19 cellular contexts compared by ENCODE assay signal in genomic region chr14:102074415-102074964, GRCh38. TPM values are rescaled to one million over a fixed set of nuclear protein-coding genes. Genes with fewer than 3 reads are reported as not detected.
DNase-seq lines count a peak whose midpoint lies in the region; ATAC-seq and TF ChIP-seq lines count a peak whose summit lies in the region.
"Had no signal": no experiment of that assay in that cellular context is flagged by ENCODE, and none has a peak within 500 bp of the region (broad histone marks: within the 10 kb centered on the region; RNA-seq: fewer than 3 reads in every experiment).

No MANE protein-coding gene starts in this region.

- ATAC-seq in CD8-positive, alpha-beta T cell = no peak
- ATAC-seq in gastrocnemius medialis = peak; percentile 41 to 76
- ATAC-seq: Right ventricle myocardium inferior had no signal

- TF ChIP-seq POLR2A in gastrocnemius medialis (IDR thresholded peaks at IDR 0.05) (no peak), tibial nerve (IDR thresholded peaks at IDR 0.05) (no peak)

- H3F3A ChIP-seq in PC-9 (ENCODE audit: insufficient read depth, low read depth) = peaks cover 90% of the 10 kb centered on the region

- no peak overlapping the region for H3K27ac ChIP-seq in CD8-positive, alpha-beta T cell (ENCODE audit: low read depth, low read length)
- H3K27ac ChIP-seq in HEK293 (ENCODE audit: extremely low read depth, low read depth, low read length) (no peak overlapping the region), PC-9 (peak overlapping the region; percentile 3), gastrocnemius medialis (peak overlapping the region in 1 of 4 donors; percentile 28), tibial nerve (no peak overlapping the region)
- H3K27ac ChIP-seq: Peyer's patch had no signal

- H3K4me3 Mint-ChIP-seq in CD8-positive, alpha-beta T cell = no peak overlapping the region
- H3K4me3 Mint-ChIP-seq: CD4-positive, alpha-beta memory T cell; IgD-negative memory B cell had no signal

- peaks cover 17% of the 10 kb centered on the region for H3K36me3 Mint-ChIP-seq in CD8-positive, alpha-beta T cell

- no peaks in the 10 kb centered on the region for H3K9me3 ChIP-seq in CD8-positive, alpha-beta T cell (ENCODE audit: low read length)
- H3K9me3 ChIP-seq in HEK293 (ENCODE audit: control insufficient read depth, insufficient read depth, low read depth, low read length) (no peaks in the 10 kb centered on the region), PC-9 (ENCODE audit: insufficient read depth, low read depth) (no peaks in the 10 kb centered on the region; the same call in 1 of the 2 replicates), gastrocnemius medialis (no peaks in the 10 kb centered on the region), tibial nerve (peaks cover 0 to 7% (median 0%) of the 10 kb centered on the region in 4 donors)
- H3K9me3 ChIP-seq: BE2C, Peyer's patch had no signal

- no peaks in the 10 kb centered on the region for H3K27me3 Mint-ChIP-seq in CD8-positive, alpha-beta T cell (ENCODE audit: low read depth)
- H3K27me3 Mint-ChIP-seq: CD4-positive, alpha-beta memory T cell; IgD-negative memory B cell had no signal

- H3K27ac Mint-ChIP-seq in CD8-positive, alpha-beta T cell = peak overlapping the region; percentile 45
- H3K27ac Mint-ChIP-seq: IgD-negative memory B cell had no signal

- POLR2A ChIA-PET in CD8-positive, alpha-beta T cell (lab: Charles Lee) = interaction anchor here (0.8 kb wide), 1 partner anchor 11 kb away, joined by 3 read pairs; no protein-coding TSS in a partner anchor
- POLR2A ChIA-PET in HEK293 (lab: Yijun Ruan, JAX) (interaction anchor here (1.1 kb wide), 1 partner anchor 12 kb away, joined by 4 read pairs; no protein-coding TSS in a partner anchor), PC-9 (lab: Charles Lee; ENCODE audit: unreplicated experiment) (interaction anchor here (0.6 to 0.9 kb wide), 4 partner anchors 14 to 106 kb away, joined by 3 to 7 read pairs (median 6); no protein-coding TSS in a partner anchor)

- H3K4me1 ChIP-seq in CD8-positive, alpha-beta T cell (ENCODE audit: insufficient read depth, low read length) = no peaks in the 10 kb centered on the region
- no peaks in the 10 kb centered on the region for H3K4me1 ChIP-seq in HEK293 (ENCODE audit: control insufficient read depth, insufficient read depth, low read length)
- peaks cover 34% of the 10 kb centered on the region for H3K4me1 ChIP-seq in PC-9 (replicated peaks; ENCODE audit: insufficient read depth)
- H3K4me1 ChIP-seq in gastrocnemius medialis = peaks cover 0 to 9% of the 10 kb centered on the region in 2 donors
- H3K4me1 ChIP-seq in tibial nerve = peaks cover 0 to 8% (median 3%) of the 10 kb centered on the region in 4 donors
- H3K4me1 ChIP-seq: BE2C, Peyer's patch had no signal

- H4K20me1 ChIP-seq in PC-9 (ENCODE audit: insufficient read depth) = 0 out of 2 replicates have a peak, but pooled peaks cover 5% of the 10 kb centered on the region

- 86 to 88% methylated on average over 4 of the region's 4 CpGs for WGBS in tibial nerve, 2 donors

- no peaks in the 10 kb centered on the region for H3K79me2 ChIP-seq in PC-9 (ENCODE audit: low read depth)

- intact Hi-C loops in CD8-positive, alpha-beta T cell (cut with DNase I, micrococcal nuclease) = no loop called here
- intact Hi-C loops in PC-9 (cut with micrococcal nuclease; ENCODE audit: unreplicated experiment) (no loop called here), gastrocnemius medialis (cut with DNase I; ENCODE audit: low total_unique reads) (no loop called here)

- peaks cover 8% of the 10 kb centered on the region for H3K36me3 ChIP-seq in CD8-positive, alpha-beta T cell (ENCODE audit: insufficient read depth, low read length)
- H3K36me3 ChIP-seq in HEK293 (ENCODE audit: control insufficient read depth in 2 of 2, insufficient read depth in 1 of 2, low read length in 2 of 2) (peaks cover 14 to 15% of the 10 kb centered on the region in 2 experiments; a peak in 2 of 3 replicates), PC-9 (ENCODE audit: low read depth) (peaks cover 12% of the 10 kb centered on the region), gastrocnemius medialis (peaks cover 0 to 17% of the 10 kb centered on the region in 2 donors), tibial nerve (peaks cover 0 to 30% (median 0%) of the 10 kb centered on the region in 3 donors)

- CTCF ChIA-PET in CD8-positive, alpha-beta T cell (lab: Charles Lee) = interaction anchor here (0.6 to 1.3 kb wide), 2 partner anchors 11 to 89 kb away, joined by 4 to 6 read pairs; no protein-coding TSS in a partner anchor
- CTCF ChIA-PET in HEK293 (lab: Yijun Ruan, JAX) (interaction anchor here (0.6 to 1.0 kb wide), 3 partner anchors 22 to 441 kb away, joined by 3 read pairs; no protein-coding TSS in a partner anchor), PC-9 (lab: Charles Lee) (no interaction called here)

- TF ChIP-seq EP300 in tibial nerve (IDR thresholded peaks at IDR 0.05) = no peak

- no peak for DNase-seq in CD8-positive, alpha-beta T cell
- DNase-seq in PC-9 (no peak), gastrocnemius medialis (no peak), NCI-H524 treated with DMSO at 0.1 percent for 48 hours (lab: John Stamatoyannopoulos, UW) (no peak), tibial nerve (ENCODE audit: low spot score in 2 of 2) (no peak)
- no peak for DNase-seq in NK-92 treated with Interleukin-12 subunit alpha and Interleukin-12 subunit beta, amount 100 ng/mL, for 24 hours (lab: John Stamatoyannopoulos, UW)
- DNase-seq: BE2C; CD4-positive, alpha-beta memory T cell; GF-D8; NCI-H1105 treated with DMSO at 0.1 percent for 48 hours; NCI-H187; NCI-H2171; NCI-H510A; NCI-H82; Peyer's patch; T-helper 1 cell had no signal

- no peak overlapping the region for H2AFZ ChIP-seq in PC-9

- no peaks in the 10 kb centered on the region for H3K27me3 ChIP-seq in CD8-positive, alpha-beta T cell (ENCODE audit: insufficient read depth, low read length)
- H3K27me3 ChIP-seq in PC-9 (ENCODE audit: insufficient read depth, low read depth) (no peaks in the 10 kb centered on the region), gastrocnemius medialis (no peaks in the 10 kb centered on the region), tibial nerve (no peaks in the 10 kb centered on the region)
- H3K27me3 ChIP-seq: BE2C, Peyer's patch had no signal

- H3K4me3 ChIP-seq in CD8-positive, alpha-beta T cell (ENCODE audit: low read depth, low read length) = no peak overlapping the region
- H3K4me3 ChIP-seq in HEK293 (ENCODE audit: low read depth, low read length) (no peak overlapping the region), PC-9 (no peak overlapping the region), gastrocnemius medialis (no peak overlapping the region), tibial nerve (no peak overlapping the region)
- H3K4me3 ChIP-seq: Peyer's patch had no signal

- H3K4me1 Mint-ChIP-seq in CD8-positive, alpha-beta T cell (ENCODE audit: low read depth) = peaks cover 10% of the 10 kb centered on the region

- H3K4me2 ChIP-seq in PC-9 = no peak overlapping the region

- BruUV-seq in PC-9 (replicated peaks; lab: Mats Ljungman, UMichigan) = no TSS peak

- H3K9me3 Mint-ChIP-seq in CD8-positive, alpha-beta T cell = no peaks in the 10 kb centered on the region

- no peaks in the 10 kb centered on the region for H3K9me2 ChIP-seq in PC-9 (ENCODE audit: insufficient read depth)

- in situ Hi-C loops in gastrocnemius medialis (cut with MboI; ENCODE audit: low sequenced_read_pairs in 4 of 4) = no loop called here

- no peak for TF ChIP-seq CTCF in CD8-positive, alpha-beta T cell (IDR thresholded peaks at IDR 0.05)
- TF ChIP-seq CTCF in HEK293 (tag by site-specific recombination; IDR thresholded peaks at IDR 0.05) (no peak), PC-9 (conservative IDR thresholded peaks at IDR 0.05) (no peak), gastrocnemius medialis (IDR thresholded peaks at IDR 0.05 in 4 of 5, conservative IDR thresholded peaks at IDR 0.05 in 1 of 5) (no peak), tibial nerve (IDR thresholded peaks at IDR 0.05) (no peak)

TF ChIP-seq in HEK293, 187 proteins besides CTCF, POLR2A, EP300 and RAD21:
- TF ChIP-seq ZNF146 (tag by site-specific recombination; IDR thresholded peaks at IDR 0.05) (peak; percentile 96), ZNF140 (tag by site-specific recombination; IDR thresholded peaks at IDR 0.05) (no peak), ZNF677 (tag by site-specific recombination; IDR thresholded peaks at IDR 0.05) (peak; percentile 84)
TF ChIP-seq in HEK293: peak in this region for 2.

RNA-seq across cellular contexts. Expression of gene HSP90AA1, which starts 12.4 kb away (rescaled TPM):
- 100 to 1,000 TPM; 532 to 539 TPM for total RNA-seq in CD8-positive, alpha-beta T cell
- total RNA-seq in PC-9 (2021) (1,314 and 1,931 TPM in 2 replicates), gastrocnemius medialis (100 to 1,000 TPM; 227 to 609 (median 488) TPM), tibial nerve (100 to 1,000 TPM; 185 to 396 (median 265) TPM)
